In the genomic region with DNA sequence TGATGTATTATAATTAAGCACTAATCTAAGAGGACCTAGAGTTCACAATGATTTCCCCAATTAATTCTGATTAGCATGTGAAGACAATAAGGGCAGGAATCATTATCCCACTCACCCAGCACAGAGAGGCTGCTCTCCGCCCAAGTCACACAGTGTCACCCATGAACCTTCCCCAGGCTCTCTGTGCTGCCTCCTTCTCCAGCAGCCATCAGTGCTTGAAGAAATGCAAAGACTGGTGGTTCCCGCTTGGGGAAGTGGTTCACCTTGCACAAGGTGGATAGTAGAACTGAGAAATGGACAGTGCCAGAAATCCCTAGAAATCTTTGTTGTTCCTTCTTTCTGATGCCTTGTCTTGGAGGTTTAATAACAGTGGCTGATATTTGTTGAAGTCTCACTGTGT, we compare ENCODE assay signal across 25 cellular contexts.
"Had no signal": no experiment of that assay in that cellular context is flagged by ENCODE, and none has a peak within 500 bp of the region (broad histone marks: within the 10 kb centered on the region; RNA-seq: fewer than 3 reads in every experiment).

No MANE protein-coding gene starts in this region.

- H3K4me2 ChIP-seq: neural progenitor cell had no signal

- H3K4me3 ChIP-seq: neural progenitor cell, pancreas, prostate gland, right lobe of liver, sigmoid colon, stomach, thoracic aorta, thyroid gland, tibial nerve, upper lobe of left lung, vagina had no signal

- H2AFZ ChIP-seq: neural progenitor cell had no signal

- FAIRE-seq: pancreas, small intestine, urothelium cell line had no signal

- ATAC-seq: naive thymus-derived CD4-positive, alpha-beta T cell; natural killer cell; pancreas; right cardiac atrium; right lobe of liver; stimulated activated effector memory CD8-positive, alpha-beta T cell treated with anti-CD3 and anti-CD28 coated beads, Interleukin-12 subunit alpha, Interleukin-12 subunit beta, amount 100 ng/mL, for 72 hours had no signal

- DNase-seq: naive thymus-derived CD4-positive, alpha-beta T cell; natural killer cell; occipital lobe; pancreas; right cardiac atrium; right lobe of liver; sigmoid colon; small intestine; stimulated activated CD4-positive, alpha-beta T cell treated with anti-CD3 and anti-CD28 coated beads, Interleukin-15, amount 100 ng/mL, for 24 hours; stimulated activated CD4-positive, alpha-beta T cell treated with anti-CD3 and anti-CD28 coated beads, Interleukin-2, amount 100 ng/mL, for 24 hours; stimulated activated CD4-positive, alpha-beta T cell treated with anti-CD3 and anti-CD28 coated beads, Interleukin-2, amount 100 ng/mL, for 48 hours; stimulated activated CD4-positive, alpha-beta T cell treated with anti-CD3 and anti-CD28 coated beads, Interleukin-4, amount 100 ng/mL, for 24 hours; stimulated activated naive B cell treated with anti-CD40 and anti-IgM and Interleukin-4, amounts not matched to agents 10 μg/mL and 1 μg/mL and 100 μg/mL, for 72 hours; stimulated activated naive CD4-positive, alpha-beta T cell treated with Interleukin-2 at 50 U/mL for 16 hours; stomach; thyroid gland; trophoblast cell; upper lobe of left lung had no signal

- H3K36me3 ChIP-seq: neural progenitor cell, pancreas, prostate gland, right lobe of liver, sigmoid colon, stomach, thoracic aorta, thyroid gland, tibial nerve, upper lobe of left lung, vagina had no signal

- H3K27ac ChIP-seq: neural progenitor cell, pancreas, prostate gland, right lobe of liver, sigmoid colon, stomach, thoracic aorta, thyroid gland, tibial nerve, upper lobe of left lung, vagina had no signal

- H3K27me3 ChIP-seq: neural progenitor cell, pancreas, right lobe of liver, sigmoid colon, stomach, thyroid gland, tibial nerve, upper lobe of left lung, vagina had no signal

- H3K4me1 ChIP-seq: neural progenitor cell, pancreas, prostate gland, right lobe of liver, sigmoid colon, stomach had no signal

- H3K9ac ChIP-seq: neural progenitor cell had no signal

- H3K9me3 ChIP-seq: pancreas, prostate gland, right lobe of liver, sigmoid colon, stomach, thoracic aorta, thyroid gland, tibial nerve, upper lobe of left lung, vagina had no signal
